ENCODE assay signal across 6 cellular contexts in the genomic region with DNA sequence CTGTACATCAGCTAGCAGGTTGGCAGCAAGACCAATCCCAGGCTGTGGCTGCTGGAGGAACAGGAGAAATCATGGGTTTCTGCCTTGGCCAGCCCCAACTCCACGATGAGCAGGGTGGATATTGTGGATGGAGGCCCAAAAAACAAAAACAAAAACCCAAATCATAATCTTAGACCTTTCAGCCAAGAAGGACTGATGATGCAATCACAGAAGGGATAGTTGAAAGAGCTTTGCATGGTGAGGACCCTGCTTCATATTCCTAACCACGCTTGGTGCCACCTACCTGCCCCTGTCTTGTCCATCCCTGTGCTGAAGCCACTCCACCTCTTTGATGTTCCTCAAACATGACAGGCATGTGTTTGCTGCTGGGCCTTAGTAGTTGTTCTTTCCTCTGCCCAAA.
"Had no signal": no experiment of that assay in that cellular context is flagged by ENCODE, and none has a peak within 500 bp of the region (broad histone marks: within the 10 kb centered on the region; RNA-seq: fewer than 3 reads in every experiment).

No MANE protein-coding gene starts in this region.

- DNase-seq: KBM-7, KG1 had no signal

- H3K4me3 Mint-ChIP-seq: IgD-negative memory B cell had no signal

- H3K27ac ChIP-seq: HL-60, KMS-11 had no signal

- FAIRE-seq: HTR-8/SVneo had no signal

- H3K9me3 Mint-ChIP-seq: IgD-negative memory B cell had no signal

- H3K4me2 ChIP-seq: KMS-11 had no signal

- H3K27me3 Mint-ChIP-seq: IgD-negative memory B cell had no signal

- H3K4me1 Mint-ChIP-seq: IgD-negative memory B cell had no signal

- H3K9ac ChIP-seq: KMS-11 had no signal
